10 cellular contexts compared by ENCODE assay signal in the genomic region with DNA sequence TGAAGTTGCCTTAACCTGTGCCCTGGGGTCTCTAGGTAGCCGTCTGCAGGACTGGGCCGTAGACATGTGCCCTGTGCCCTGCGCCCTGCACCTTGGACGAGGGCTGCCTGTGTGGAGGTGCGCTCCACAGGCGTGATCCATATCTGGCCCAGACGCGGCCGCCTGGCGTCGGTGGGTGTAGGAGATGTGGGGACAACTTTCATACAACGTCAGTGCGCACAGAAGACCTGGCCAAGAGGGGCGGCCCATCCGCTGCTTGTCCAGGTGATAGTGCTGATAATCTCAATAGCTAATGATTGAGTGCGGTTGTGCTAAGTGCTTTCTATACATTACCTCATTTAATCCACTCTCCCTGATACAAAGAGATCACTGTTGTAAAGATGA. TPM values are rescaled to one million over a fixed set of nuclear protein-coding genes. Genes with fewer than 3 reads are reported as not detected.
DNase-seq lines count a peak whose midpoint lies in the region; ATAC-seq and TF ChIP-seq lines count a peak whose summit lies in the region.
"Had no signal": no experiment of that assay in that cellular context is flagged by ENCODE, and none has a peak within 500 bp of the region (broad histone marks: within the 10 kb centered on the region; RNA-seq: fewer than 3 reads in every experiment).

No MANE protein-coding gene starts in this region.

- no peak overlapping the region for H3K4me2 ChIP-seq in mammary epithelial cell (ENCODE audit: insufficient read depth, low read depth, low read length)

- H2AFZ ChIP-seq in mammary epithelial cell (ENCODE audit: low read depth, low read length) = no peak overlapping the region

- H3K4me1 ChIP-seq in mammary epithelial cell (ENCODE audit: insufficient read depth, low read length) (peaks cover 3% of the 10 kb centered on the region), aorta (ENCODE audit: control insufficient read depth in 1 of 2, insufficient read depth in 2 of 2, low read length in 2 of 2) (no peaks in the 10 kb centered on the region), ovary (ENCODE audit: insufficient read depth) (no peaks in the 10 kb centered on the region)

- H3K9me3 Mint-ChIP-seq in MCF 10A (ENCODE audit: unreplicated experiment) (no peaks in the 10 kb centered on the region), memory B cell (no peaks in the 10 kb centered on the region)
- no peaks in the 10 kb centered on the region for H3K9me3 Mint-ChIP-seq in activated T-helper 17 cell treated with anti-CD3 and anti-CD28 coated beads, Interleukin-2, amount 50 U/mL, for 72 hours

- peak overlapping the region; percentile 60 for H3K4me3 Mint-ChIP-seq in MCF 10A (ENCODE audit: unreplicated experiment)
- H3K4me3 Mint-ChIP-seq in activated T-helper 17 cell treated with anti-CD3 and anti-CD28 coated beads, Interleukin-2, amount 50 U/mL, for 72 hours = peak overlapping the region; percentile 79
- H3K4me3 Mint-ChIP-seq in memory B cell = peak overlapping the region; percentile 90

- no TSS peak for BruUV-seq in MCF 10A (replicated peaks; lab: Mats Ljungman, UMichigan)
- BruUV-seq in mammary epithelial cell (replicated peaks; lab: Mats Ljungman, UMichigan) = no TSS peak

- POLR2A ChIA-PET in MCF 10A (lab: Yijun Ruan, JAX) = no interaction called here

- H3K79me2 ChIP-seq in mammary epithelial cell (ENCODE audit: insufficient read depth, low read length) = no peaks in the 10 kb centered on the region

- TF ChIP-seq EP300 in ovary (IDR thresholded peaks at IDR 0.05) = no peak

- ATAC-seq in activated T-helper 17 cell treated with anti-CD3 and anti-CD28 coated beads, Interleukin-2, amount 50 U/mL, for 72 hours (replicated peaks) = no peak
- ATAC-seq in memory B cell (ENCODE audit: low read depth) (no peak), aorta (ENCODE audit: low FRiP score) (peak; percentile 45)

- no peak for DNase-seq in MCF 10A (ENCODE audit: unreplicated experiment)
- no peak for DNase-seq in mammary epithelial cell
- DNase-seq in memory B cell (ENCODE audit: low spot score in 2 of 2) = no peak
- no peak for DNase-seq in aorta
- DNase-seq in EL = no peak
- no peak for DNase-seq in ovary
- no peak for DNase-seq in NCI-H2081 (lab: John Stamatoyannopoulos, UW)

- CTCF ChIA-PET in MCF 10A (lab: Yijun Ruan, JAX) (interaction anchor here (0.6 to 6.5 kb wide), 5 partner anchors 23 to 126 kb away, joined by 4 to 87 read pairs (median 5); no protein-coding TSS in a partner anchor), mammary epithelial cell (lab: Charles Lee; ENCODE audit: low non-redundant PET) (no interaction called here)

- in situ Hi-C loops in mammary epithelial cell (cut with MboI; ENCODE audit: low sequenced_read_pairs in 2 of 2) = loop anchor here (5.0 to 10.0 kb wide), 2 partner anchors 117 to 120 kb away; no protein-coding TSS in a partner anchor

- peaks cover 4% of the 10 kb centered on the region for H3K27me3 Mint-ChIP-seq in MCF 10A (ENCODE audit: insufficient read depth, unreplicated experiment)
- H3K27me3 Mint-ChIP-seq in activated T-helper 17 cell treated with anti-CD3 and anti-CD28 coated beads, Interleukin-2, amount 50 U/mL, for 72 hours = no peaks in the 10 kb centered on the region
- H3K27me3 Mint-ChIP-seq in memory B cell = no peaks in the 10 kb centered on the region

- no peak overlapping the region for H3K27ac ChIP-seq in mammary epithelial cell (ENCODE audit: insufficient read depth, low read depth, low read length)
- no peak overlapping the region for H3K27ac ChIP-seq in aorta (ENCODE audit: low read depth in 1 of 2, low read length in 2 of 2)
- H3K27ac ChIP-seq in ovary = no peak overlapping the region
- H3K27ac ChIP-seq: C4-2B, psoas muscle had no signal

- dilution Hi-C loops in mammary epithelial cell (cut with HindIII; ENCODE audit: low sequenced_read_pairs) = no loop called here

- H3K27ac Mint-ChIP-seq in MCF 10A (ENCODE audit: low read depth, unreplicated experiment) (no peak overlapping the region), memory B cell (peak overlapping the region; percentile 93)
- peak overlapping the region; percentile 46 for H3K27ac Mint-ChIP-seq in activated T-helper 17 cell treated with anti-CD3 and anti-CD28 coated beads, Interleukin-2, amount 50 U/mL, for 72 hours

- H3K4me1 Mint-ChIP-seq in MCF 10A (ENCODE audit: insufficient read depth, unreplicated experiment) = no peaks in the 10 kb centered on the region
- peaks cover 9% of the 10 kb centered on the region for H3K4me1 Mint-ChIP-seq in activated T-helper 17 cell treated with anti-CD3 and anti-CD28 coated beads, Interleukin-2, amount 50 U/mL, for 72 hours
- peaks cover 27% of the 10 kb centered on the region for H3K4me1 Mint-ChIP-seq in memory B cell

- H3K9ac ChIP-seq in mammary epithelial cell (ENCODE audit: insufficient read depth, low read length) = no peak overlapping the region

- TF ChIP-seq CTCF in MCF 10A (IDR thresholded peaks at IDR 0.05; ENCODE audit: unreplicated experiment) (no peak), mammary epithelial cell (conservative IDR thresholded peaks at IDR 0.05 in 1 of 2, IDR thresholded peaks at IDR 0.05 in 1 of 2; ENCODE audit: extremely low read depth in 1 of 2, insufficient read depth in 1 of 2, low read depth in 1 of 2, low read length in 2 of 2) (no peak), ovary (IDR thresholded peaks at IDR 0.05) (no peak)

- H3K27me3 ChIP-seq in mammary epithelial cell (ENCODE audit: insufficient read depth, low read length) = peaks cover 4% of the 10 kb centered on the region
- H3K27me3 ChIP-seq in aorta (ENCODE audit: control insufficient read depth in 1 of 2, insufficient read depth in 2 of 2, low read length in 1 of 2) = no peaks in the 10 kb centered on the region
- H3K27me3 ChIP-seq in ovary = no peaks in the 10 kb centered on the region

- H3K4me3 ChIP-seq in mammary epithelial cell (replicated peaks in 1 of 3; ENCODE audit: insufficient read depth in 1 of 3, low read depth in 2 of 3, low read length in 3 of 3) (no peak overlapping the region), aorta (ENCODE audit: low read length in 2 of 2) (no peak overlapping the region), ovary (no peak overlapping the region)

- H3K9me3 ChIP-seq in mammary epithelial cell (replicated peaks; ENCODE audit: insufficient read depth, low read length) (no peaks in the 10 kb centered on the region), aorta (ENCODE audit: control insufficient read depth, low read length) (no peaks in the 10 kb centered on the region), ovary (no peaks in the 10 kb centered on the region)
- H3K9me3 ChIP-seq: psoas muscle had no signal

- H4K20me1 ChIP-seq in mammary epithelial cell (ENCODE audit: insufficient read depth, low read length) = no peaks in the 10 kb centered on the region

- intact Hi-C loops in MCF 10A (cut with micrococcal nuclease) (no loop called here), mammary epithelial cell (cut with micrococcal nuclease) (no loop called here), aorta (cut with DNase I) (loop anchor here in 1 of 2 donors (5.0 kb wide), 1 partner anchor 122 kb away; no protein-coding TSS in a partner anchor), ovary (cut with DNase I) (no loop called here)

- no peak for TF ChIP-seq POLR2A in ovary (IDR thresholded peaks at IDR 0.05)

- 74% methylated on average over 16 of the region's 16 CpGs for WGBS in mammary epithelial cell (ENCODE audit: low coverage, missing lambda C conversion rate)
- 81 to 84% methylated on average over 16 of the region's 16 CpGs for WGBS in aorta, 2 donors
- WGBS in ovary, 3 donors = 46 to 55% (median 50%) methylated on average over 16 of the region's 16 CpGs

- H3K36me3 ChIP-seq in mammary epithelial cell (ENCODE audit: insufficient read depth, low read length) (no peaks in the 10 kb centered on the region), aorta (ENCODE audit: control insufficient read depth in 1 of 2, insufficient read depth in 2 of 2, low read length in 1 of 2) (no peaks in the 10 kb centered on the region), ovary (no peaks in the 10 kb centered on the region)

- H3K36me3 Mint-ChIP-seq in MCF 10A (ENCODE audit: insufficient read depth, unreplicated experiment) (peaks cover 3% of the 10 kb centered on the region), memory B cell (no peaks in the 10 kb centered on the region)
- peaks cover 39% of the 10 kb centered on the region for H3K36me3 Mint-ChIP-seq in activated T-helper 17 cell treated with anti-CD3 and anti-CD28 coated beads, Interleukin-2, amount 50 U/mL, for 72 hours (ENCODE audit: low read depth)

RNA-seq across cellular contexts. Expression of gene RASGRP1, which starts 0.7 kb away (rescaled TPM):
- total RNA-seq in MCF 10A (2022) = not detected in 2 replicates
- total RNA-seq in mammary epithelial cell = under 1 TPM in 1 of 2 donors, not detected in 1; under 0.01 TPM
- not detected for polyA plus RNA-seq in mammary epithelial cell
- not detected for polyA minus RNA-seq in mammary epithelial cell
- 100 to 1,000 TPM; 118 to 164 TPM for total RNA-seq in activated T-helper 17 cell treated with anti-CD3 and anti-CD28 coated beads, Interleukin-2, amount 50 U/mL, for 72 hours
- total RNA-seq in aorta = 1 to 10 TPM; 1.5 to 3.1 TPM
- under 1 TPM in 1 of 2 donors, not detected in 1; 0.50 TPM for polyA plus RNA-seq in aorta
- 10 to 100 TPM in 1 of 7 donors, 1 to 10 TPM in 3, under 1 TPM in 3; 0.28 to 15.5 (median 1.0) TPM for total RNA-seq in ovary
- 1 to 10 TPM in 1 of 2 donors, under 1 TPM in 1; 0.13 to 1.1 TPM for polyA plus RNA-seq in ovary

Comparison
In these comparisons a context has a peak if more than half of its experiments do, and no peak if none do; other contexts are left out.
1. RNA of gene RASGRP1, which starts 0.7 kb away (total RNA-seq): 118 to 164 TPM in activated T-helper 17 cell treated with anti-CD3 and anti-CD28 coated beads, Interleukin-2, amount 50 U/mL, for 72 hours; 1.5 to 3.1 TPM in aorta, 0.28 to 15.5 TPM in ovary, not detected in MCF 10A and under 0.01 TPM in mammary epithelial cell; every median in the first group is over 4 times any median in the second.
2. Peak in every context shown above with its lines, with median percentiles within 50 percentile points of each other: H3K4me3 Mint-ChIP-seq.